ENCODE assay signal across 18 cellular contexts in the genomic region with DNA sequence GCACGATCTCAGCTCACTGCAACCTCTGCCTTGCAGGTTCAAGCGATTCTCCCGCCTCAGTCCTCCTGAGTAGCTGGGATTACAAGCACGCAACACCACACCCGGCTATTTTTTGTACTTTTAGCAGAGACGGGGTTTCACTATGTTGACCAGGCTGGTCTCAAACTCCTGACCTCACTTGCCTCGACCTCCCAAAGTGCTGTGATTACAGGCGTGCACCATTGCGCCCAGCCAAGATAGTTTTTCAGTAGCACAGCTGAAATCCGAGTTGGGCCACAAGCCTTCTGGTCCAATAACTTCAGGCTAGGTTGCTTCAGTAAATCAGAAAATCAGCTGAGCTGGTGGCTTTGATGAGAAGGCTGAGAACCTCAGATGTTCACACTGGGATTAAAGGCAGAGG.
DNase-seq lines count a peak whose midpoint lies in the region; ATAC-seq, FAIRE-seq and TF ChIP-seq lines count a peak whose summit lies in the region.
"Had no signal": no experiment of that assay in that cellular context is flagged by ENCODE, and none has a peak within 500 bp of the region (broad histone marks: within the 10 kb centered on the region; RNA-seq: fewer than 3 reads in every experiment).

No MANE protein-coding gene starts in this region.

- peak overlapping the region; percentile 52; the same call in 1 of the 3 replicates for H3K4me2 ChIP-seq in A549
- H3K4me2 ChIP-seq in skeletal muscle satellite cell (ENCODE audit: low read length) = peak overlapping the region; percentile 23

- no peak overlapping the region for H3K4me3 Mint-ChIP-seq in activated CD4-positive, alpha-beta memory T cell treated with anti-CD3 and anti-CD28 coated beads, Interleukin-2, amount 10 ng/mL, durations not matched to agents 7 days and 5 days
- H3K4me3 Mint-ChIP-seq: activated CD4-positive, alpha-beta T cell treated with anti-CD3 and anti-CD28 coated beads for 36 hours had no signal

- CTCF ChIA-PET in A549 (lab: Yijun Ruan, JAX) = interaction anchor here (0.6 to 1.4 kb wide), 2 partner anchors 79 to 131 kb away, joined by 3 read pairs; no protein-coding TSS in a partner anchor
- CTCF ChIA-PET in activated CD4-positive, alpha-beta memory T cell treated with anti-CD3 and anti-CD28 coated beads, Interleukin-2, amount 10 ng/mL, durations not matched to agents 7 days and 5 days (lab: Charles Lee) = no interaction called here

- H3K27ac ChIP-seq in A549 (peak overlapping the region; percentile 94 to 96; a peak in 5 of 6 replicates), Peyer's patch (peak overlapping the region in 3 of 4 donors; percentile 64 to 74 (median 66)), gastroesophageal sphincter (peak overlapping the region; percentile 67 to 88 (median 84))

- DNase-seq in A549 (ENCODE audit: low read depth in 1 of 2, low spot score in 1 of 2) (no peak), Peyer's patch (no peak), HuH-7.5 (ENCODE audit: low spot score) (no peak), DMS153 treated with DMSO at 0.1 percent for 48 hours (lab: John Stamatoyannopoulos, UW; ENCODE audit: unreplicated experiment) (no peak), AG20443 (ENCODE audit: low spot score) (no peak)
- no peak for DNase-seq in activated CD4-positive, alpha-beta memory T cell treated with anti-CD3 and anti-CD28 coated beads, Interleukin-2, amount 10 ng/mL, durations not matched to agents 7 days and 5 days
- DNase-seq: activated CD4-positive, alpha-beta T cell treated with anti-CD3 and anti-CD28 coated beads for 36 hours; activated CD8-positive, alpha-beta memory T cell treated with anti-CD3 and anti-CD28 coated beads, Interleukin-2, amount 50 U/mL, for 4 hours; activated naive CD4-positive, alpha-beta T cell; Kasumi-1; kidney; NCI-H1436; NCI-H226; occipital lobe; SIG-M5 had no signal

- TF ChIP-seq EP300 in A549 (IDR thresholded peaks at IDR 0.05) (no peak), gastroesophageal sphincter (IDR thresholded peaks at IDR 0.05) (no peak)

- POLR2A ChIA-PET in A549 (lab: Yijun Ruan, JAX) = no interaction called here
- POLR2A ChIA-PET in activated CD4-positive, alpha-beta memory T cell treated with anti-CD3 and anti-CD28 coated beads, Interleukin-2, amount 10 ng/mL, durations not matched to agents 7 days and 5 days (lab: Charles Lee) = no interaction called here

- peaks cover 61% of the 10 kb centered on the region for H3K4me1 ChIP-seq in A549
- H3K4me1 ChIP-seq in Peyer's patch = peaks cover 0 to 4% (median 0%) of the 10 kb centered on the region in 4 donors
- H3K4me1 ChIP-seq in gastroesophageal sphincter = peaks cover 4 to 78% (median 24%) of the 10 kb centered on the region in 3 donors
- peaks cover 96% of the 10 kb centered on the region for H3K4me1 ChIP-seq in skeletal muscle satellite cell (ENCODE audit: control insufficient read depth, insufficient read depth, low read length)

- H3K4me3 ChIP-seq in A549 (no peak overlapping the region), Peyer's patch (no peak overlapping the region), gastroesophageal sphincter (no peak overlapping the region), skeletal muscle satellite cell (ENCODE audit: low read length) (no peak overlapping the region)

- H3K9me3 Mint-ChIP-seq in activated CD4-positive, alpha-beta memory T cell treated with anti-CD3 and anti-CD28 coated beads, Interleukin-2, amount 10 ng/mL, durations not matched to agents 7 days and 5 days = no peaks in the 10 kb centered on the region

- TF ChIP-seq RAD21 in A549 (conservative IDR thresholded peaks at IDR 0.05 in 1 of 2, IDR thresholded peaks at IDR 0.05 in 1 of 2) = no peak

- 98% methylated on average over 10 of the region's 10 CpGs for WGBS in A549 (ENCODE audit: missing lambda C conversion rate)
- WGBS in gastroesophageal sphincter (ENCODE audit: low coverage in 1 of 2), 2 donors = 77 to 78% methylated on average over 5 to 9 of the region's 10 CpGs

- no peaks in the 10 kb centered on the region for H3K36me3 Mint-ChIP-seq in activated CD4-positive, alpha-beta memory T cell treated with anti-CD3 and anti-CD28 coated beads, Interleukin-2, amount 10 ng/mL, durations not matched to agents 7 days and 5 days (ENCODE audit: low read depth)

- H3K9me3 ChIP-seq in A549 (no peaks in the 10 kb centered on the region), Peyer's patch (no peaks in the 10 kb centered on the region), gastroesophageal sphincter (no peaks in the 10 kb centered on the region), skeletal muscle satellite cell (replicated peaks; ENCODE audit: low read length) (no peaks in the 10 kb centered on the region)

- H3K36me3 ChIP-seq in Peyer's patch (peaks cover 0 to 56% (median 0%) of the 10 kb centered on the region in 3 donors), gastroesophageal sphincter (peaks cover 0 to 72% of the 10 kb centered on the region in 2 donors), skeletal muscle satellite cell (ENCODE audit: insufficient read depth, low read length) (peaks cover 91% of the 10 kb centered on the region)

- H3K4me1 Mint-ChIP-seq in activated CD4-positive, alpha-beta memory T cell treated with anti-CD3 and anti-CD28 coated beads, Interleukin-2, amount 10 ng/mL, durations not matched to agents 7 days and 5 days = peaks cover 3% of the 10 kb centered on the region

- no peak overlapping the region for H3K27ac Mint-ChIP-seq in activated CD4-positive, alpha-beta memory T cell treated with anti-CD3 and anti-CD28 coated beads, Interleukin-2, amount 10 ng/mL, durations not matched to agents 7 days and 5 days
- H3K27ac Mint-ChIP-seq: activated CD4-positive, alpha-beta T cell treated with anti-CD3 and anti-CD28 coated beads for 36 hours had no signal

- H3K9ac ChIP-seq in skeletal muscle satellite cell (ENCODE audit: low read depth, low read length) = peak overlapping the region; percentile 79

- no peaks in the 10 kb centered on the region for H3K27me3 ChIP-seq in Peyer's patch
- H3K27me3 ChIP-seq in gastroesophageal sphincter = no peaks in the 10 kb centered on the region
- no peaks in the 10 kb centered on the region for H3K27me3 ChIP-seq in skeletal muscle satellite cell (ENCODE audit: control insufficient read depth, insufficient read depth, low read length)

- no peak for FAIRE-seq in A549 (lab: Jason Lieb, UNC)
- FAIRE-seq: kidney, urothelium cell line had no signal

- no peaks in the 10 kb centered on the region for H3K27me3 Mint-ChIP-seq in activated CD4-positive, alpha-beta memory T cell treated with anti-CD3 and anti-CD28 coated beads, Interleukin-2, amount 10 ng/mL, durations not matched to agents 7 days and 5 days
- H3K27me3 Mint-ChIP-seq: activated CD4-positive, alpha-beta T cell treated with anti-CD3 and anti-CD28 coated beads for 36 hours had no signal

- TF ChIP-seq CTCF in A549 (IDR thresholded peaks at IDR 0.05) = no peak
- TF ChIP-seq CTCF in Peyer's patch (IDR thresholded peaks at IDR 0.05) = no peak
- TF ChIP-seq CTCF in gastroesophageal sphincter (IDR thresholded peaks at IDR 0.05) = no peak

- TF ChIP-seq POLR2A in A549 (IDR thresholded peaks at IDR 0.05; ENCODE audit: low read length) (no peak), Peyer's patch (IDR thresholded peaks at IDR 0.05) (no peak), gastroesophageal sphincter (IDR thresholded peaks at IDR 0.05) (no peak)

- ATAC-seq in A549 (no peak), gastroesophageal sphincter (no peak)
- ATAC-seq: activated CD4-positive, alpha-beta T cell treated with anti-CD3 and anti-CD28 coated beads for 36 hours had no signal

TF ChIP-seq in A549, 52 proteins besides CTCF, POLR2A, EP300 and RAD21:
- TF ChIP-seq RNF2 (IDR thresholded peaks at IDR 0.05; ENCODE audit: borderline replicate concordance, low read depth) (no peak), EHF (CRISPR knock-in tag; IDR thresholded peaks at IDR 0.05) (no peak), ZC3H11A (IDR thresholded peaks at IDR 0.05) (no peak), HOXA7 (CRISPR knock-in tag; IDR thresholded peaks at IDR 0.05) (no peak), ZSCAN20 (CRISPR knock-in tag; IDR thresholded peaks at IDR 0.05) (no peak), NR3C1 (IDR thresholded peaks at IDR 0.05) (no peak), RARB (CRISPR knock-in tag; IDR thresholded peaks at IDR 0.05) (no peak), JUNB (IDR thresholded peaks at IDR 0.05) (no peak)
- TF ChIP-seq, protein P1, sequence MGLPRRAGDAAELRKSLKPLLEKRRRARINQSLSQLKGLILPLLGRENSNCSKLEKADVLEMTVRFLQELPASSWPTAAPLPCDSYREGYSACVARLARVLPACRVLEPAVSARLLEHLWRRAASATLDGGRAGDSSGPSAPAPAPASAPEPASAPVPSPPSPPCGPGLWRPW (IDR thresholded peaks at IDR 0.05) = no peak
- TF ChIP-seq, protein P2, sequence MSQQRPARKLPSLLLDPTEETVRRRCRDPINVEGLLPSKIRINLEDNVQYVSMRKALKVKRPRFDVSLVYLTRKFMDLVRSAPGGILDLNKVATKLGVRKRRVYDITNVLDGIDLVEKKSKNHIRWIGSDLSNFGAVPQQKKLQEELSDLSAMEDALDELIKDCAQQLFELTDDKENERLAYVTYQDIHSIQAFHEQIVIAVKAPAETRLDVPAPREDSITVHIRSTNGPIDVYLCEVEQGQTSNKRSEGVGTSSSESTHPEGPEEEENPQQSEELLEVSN (IDR thresholded peaks at IDR 0.05; ENCODE audit: borderline replicate concordance, low read depth) = no peak
